ENCODE assay signal across 22 cellular contexts in genomic region chr1:110682898-110683297, GRCh38. TPM values are rescaled to one million over a fixed set of nuclear protein-coding genes. Genes with fewer than 3 reads are reported as not detected.
"Had no signal": no experiment of that assay in that cellular context is flagged by ENCODE, and none has a peak within 500 bp of the region (broad histone marks: within the 10 kb centered on the region; RNA-seq: fewer than 3 reads in every experiment).

No MANE protein-coding gene starts in this region.

- H3K9me3 ChIP-seq: Peyer's patch, SJCRH30 had no signal

- H3K36me3 ChIP-seq: Peyer's patch, SJCRH30 had no signal

- ATAC-seq: Right ventricle myocardium inferior, SK-N-SH treated with all-trans-retinoic acid at 6 μM for 48 hours, T-helper 17 cell had no signal

- H2AFZ ChIP-seq: PC-9 had no signal

- H3K4me1 ChIP-seq: Peyer's patch, SJCRH30 had no signal

- H3K4me3 ChIP-seq: PC-9, Peyer's patch, SJCRH30 had no signal

- H3K4me2 ChIP-seq: PC-9 had no signal

- H3K27me3 ChIP-seq: Peyer's patch had no signal

- H3K27ac ChIP-seq: PC-9, Peyer's patch, SJCRH30 had no signal

- DNase-seq: KBM-7, MV-4-11, NCI-H1048, NCI-H1436, NCI-H187, NCI-H2029, NCI-H2081 treated with DMSO at 0.1 percent for 48 hours, NCI-H2227 treated with DMSO at 0.1 percent for 48 hours, NCI-H524, NCI-H774, PC-9, Peyer's patch, SHP77 treated with DMSO at 0.1 percent for 48 hours, SJCRH30, T-helper 1 cell, T-helper 17 cell had no signal

RNA-seq across cellular contexts. Expression of gene KCNA3, which starts 8.2 kb away (rescaled TPM):
- total RNA-seq: HT-29, LHCN-M2, MCF 10A, NCI-H460, PC-9, SJCRH30 had no signal
